Comparison of ENCODE assay signal across 13 cellular contexts in genomic region chr22:23384451-23384850, GRCh38.
"Had no signal": no experiment of that assay in that cellular context is flagged by ENCODE, and none has a peak within 500 bp of the region (broad histone marks: within the 10 kb centered on the region; RNA-seq: fewer than 3 reads in every experiment).

No MANE protein-coding gene starts in this region.

- H3K4me1 ChIP-seq: right lobe of liver had no signal

- H3K9me3 ChIP-seq: gastroesophageal sphincter, heart right ventricle, right lobe of liver had no signal

- H3K27ac Mint-ChIP-seq: activated T-helper 2 cell treated with anti-CD3 and anti-CD28 coated beads, Interferon-gamma antibody, Interleukin-2, Interleukin-4, amounts not matched to agents 10 μg/mL and 5 μg/mL and 100 μg/mL, durations not matched to agents 14 hours and 24 hours and 36 hours; memory B cell had no signal

- H3K4me3 Mint-ChIP-seq: memory B cell had no signal

- H3K27me3 ChIP-seq: dorsolateral prefrontal cortex, gastroesophageal sphincter, right lobe of liver had no signal

- H3K4me3 ChIP-seq: gastroesophageal sphincter, heart right ventricle, right lobe of liver had no signal

- H3K36me3 Mint-ChIP-seq: memory B cell had no signal

- FAIRE-seq: astrocyte, endometrium, islet of Langerhans had no signal

- H3K27ac ChIP-seq: gastroesophageal sphincter, heart right ventricle, right lobe of liver had no signal

- DNase-seq: activated CD4-positive, CD25-positive, alpha-beta regulatory T cell treated with anti-CD3 and anti-CD28 coated beads, Interleukin-2, amount 50 U/mL, for 72 hours; activated naive CD4-positive, alpha-beta T cell treated with anti-CD3 and anti-CD28 coated beads, Interleukin-2, amount 50 U/mL, for 16 hours; heart right ventricle; stimulated activated naive CD8-positive, alpha-beta T cell treated with anti-CD3 and anti-CD28 coated beads, Interleukin-15, Interleukin-2, amounts not matched to agents 100 U/mL and 50 U/mL, for 24 hours had no signal

- H3K36me3 ChIP-seq: gastroesophageal sphincter, heart right ventricle, right lobe of liver had no signal

- ATAC-seq: gastroesophageal sphincter; heart right ventricle; left lobe of liver; right lobe of liver; stimulated activated naive CD8-positive, alpha-beta T cell treated with anti-CD3 and anti-CD28 coated beads, Interleukin-15, Interleukin-2, amounts not matched to agents 100 U/mL and 50 U/mL, for 24 hours had no signal

- H3K9me3 Mint-ChIP-seq: activated T-helper 2 cell treated with anti-CD3 and anti-CD28 coated beads, Interferon-gamma antibody, Interleukin-2, Interleukin-4, amounts not matched to agents 10 μg/mL and 5 μg/mL and 100 μg/mL, durations not matched to agents 14 hours and 24 hours and 36 hours; memory B cell had no signal
